ENCODE assay signal across 8 cellular contexts in the genomic region with DNA sequence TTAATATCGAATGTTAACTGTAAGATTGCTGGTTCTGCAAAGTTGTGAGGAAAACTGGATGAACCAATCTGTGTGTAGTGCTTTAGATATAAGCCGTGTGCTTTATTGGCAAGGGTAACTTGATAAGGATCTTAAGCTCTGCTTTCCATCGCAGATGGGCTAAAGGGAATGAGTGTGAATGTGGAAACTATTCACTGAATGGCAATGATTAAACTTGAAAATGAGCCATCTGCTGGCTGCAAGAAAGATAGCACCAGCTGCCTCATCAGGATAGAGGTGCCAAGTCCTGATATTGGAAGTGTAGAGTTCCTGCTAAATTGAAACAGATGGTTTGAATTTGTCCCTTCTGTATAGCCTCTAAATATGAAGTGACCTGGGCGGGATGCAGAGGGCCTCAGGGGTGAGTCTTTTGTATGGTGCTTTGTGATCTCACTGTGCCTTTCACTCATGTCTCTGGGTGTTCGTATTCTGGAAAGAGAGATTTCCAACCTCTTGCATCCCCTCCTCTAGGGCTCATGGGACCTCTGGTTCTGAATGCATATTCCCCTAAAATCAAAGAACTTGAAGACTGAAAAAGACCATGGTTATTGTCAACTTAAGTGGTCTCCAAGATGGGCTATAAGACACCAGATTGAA. TPM values are rescaled to one million over a fixed set of nuclear protein-coding genes. Genes with fewer than 3 reads are reported as not detected.
DNase-seq lines count a peak whose midpoint lies in the region; ATAC-seq and TF ChIP-seq lines count a peak whose summit lies in the region.

No MANE protein-coding gene starts in this region.

- TF ChIP-seq CTCF in natural killer cell (IDR thresholded peaks at IDR 0.05) (peak; percentile 41), neural crest cell (conservative IDR thresholded peaks at IDR 0.05) (peak; percentile 68)

- peaks cover 22% of the 10 kb centered on the region for H3K36me3 Mint-ChIP-seq in natural killer cell
- H3K36me3 Mint-ChIP-seq in natural killer cell treated with Interleukin-12 subunit alpha and Interleukin-12 subunit beta and Interleukin-15 and Interleukin-18, amount 100 ng/mL, for 72 hours, result peaks cover 26% of the 10 kb centered on the region
- H3K36me3 Mint-ChIP-seq in neural crest cell (ENCODE audit: low read depth), result no peaks in the 10 kb centered on the region

- intact Hi-C loops in natural killer cell (cut with micrococcal nuclease), result loop anchor here (1.0 kb wide), 1 partner anchor 111 kb away; no protein-coding TSS in a partner anchor

- no peak for DNase-seq in natural killer cell
- no peak for DNase-seq in natural killer cell treated with Interleukin-12 subunit alpha and Interleukin-12 subunit beta and Interleukin-15 and Interleukin-18, amount 100 ng/mL, for 72 hours (ENCODE audit: low spot score)
- DNase-seq in NCI-H69 (lab: John Stamatoyannopoulos, UW), result peak; percentile 41
- peak; percentile 5 to 24 for DNase-seq in dermis microvascular lymphatic vessel endothelial cell (ENCODE audit: low read depth in 2 of 2)
- no peak for DNase-seq in neural crest cell (ENCODE audit: low read depth, low spot score)
- no peak for DNase-seq in NCI-H1436 treated with DMSO at 0.1 percent for 48 hours (lab: John Stamatoyannopoulos, UW)

- H3K4me3 Mint-ChIP-seq in natural killer cell, result peak overlapping the region; percentile 13
- H3K4me3 Mint-ChIP-seq in natural killer cell treated with Interleukin-12 subunit alpha and Interleukin-12 subunit beta and Interleukin-15 and Interleukin-18, amount 100 ng/mL, for 72 hours, result no peak overlapping the region
- no peak overlapping the region for H3K4me3 Mint-ChIP-seq in neural crest cell

- H3K27ac Mint-ChIP-seq in natural killer cell (peak overlapping the region; percentile 63 to 65), neural crest cell (ENCODE audit: unreplicated experiment) (no peak overlapping the region)
- peak overlapping the region in 1 of 2 donors; percentile 27 for H3K27ac Mint-ChIP-seq in natural killer cell treated with Interleukin-12 subunit alpha and Interleukin-12 subunit beta and Interleukin-15 and Interleukin-18, amount 100 ng/mL, for 72 hours

- H3K4me1 Mint-ChIP-seq in natural killer cell (peaks cover 77 to 81% of the 10 kb centered on the region in 2 donors), neural crest cell (no peaks in the 10 kb centered on the region)
- H3K4me1 Mint-ChIP-seq in natural killer cell treated with Interleukin-12 subunit alpha and Interleukin-12 subunit beta and Interleukin-15 and Interleukin-18, amount 100 ng/mL, for 72 hours (ENCODE audit: low read depth in 2 of 2), result peaks cover 49 to 54% of the 10 kb centered on the region in 2 donors

- ATAC-seq in natural killer cell (peak in 2 of 3 donors; percentile 40 to 65), GM18873 (IDR thresholded peaks at IDR 0.05; ENCODE audit: low FRiP score, unreplicated experiment) (no peak), GM19455 (IDR thresholded peaks at IDR 0.05; ENCODE audit: unreplicated experiment) (no peak)
- no peak for ATAC-seq in natural killer cell treated with Interleukin-12 subunit alpha and Interleukin-12 subunit beta and Interleukin-15 and Interleukin-18, amount 100 ng/mL, for 72 hours

- H3K9me3 Mint-ChIP-seq in natural killer cell, result no peaks in the 10 kb centered on the region
- no peaks in the 10 kb centered on the region for H3K9me3 Mint-ChIP-seq in natural killer cell treated with Interleukin-12 subunit alpha and Interleukin-12 subunit beta and Interleukin-15 and Interleukin-18, amount 100 ng/mL, for 72 hours
- H3K9me3 Mint-ChIP-seq in neural crest cell, result no peaks in the 10 kb centered on the region

- H3K27me3 Mint-ChIP-seq in natural killer cell (ENCODE audit: low read depth in 2 of 2) (no peaks in the 10 kb centered on the region), neural crest cell (ENCODE audit: low read depth) (peaks cover 6% of the 10 kb centered on the region)
- no peaks in the 10 kb centered on the region for H3K27me3 Mint-ChIP-seq in natural killer cell treated with Interleukin-12 subunit alpha and Interleukin-12 subunit beta and Interleukin-15 and Interleukin-18, amount 100 ng/mL, for 72 hours

RNA-seq across cellular contexts. Expression of gene FCRL3, which starts 9.2 kb away (rescaled TPM):
- total RNA-seq in natural killer cell, result 100 to 1,000 TPM in 1 of 3 donors, 10 to 100 TPM in 2; 69.8 to 117 (median 83.8) TPM
- total RNA-seq in natural killer cell treated with Interleukin-12 subunit alpha and Interleukin-12 subunit beta and Interleukin-15 and Interleukin-18, amount 100 ng/mL, for 72 hours, result 10 to 100 TPM; 22.3 to 33.7 TPM
- not detected in 2 replicates for total RNA-seq in dermis microvascular lymphatic vessel endothelial cell
- not detected in 2 replicates for total RNA-seq in neural crest cell

Comparison
In these comparisons a context has a peak if more than half of its experiments do, and no peak if none do; other contexts are left out.
1. ATAC-seq: peak in natural killer cell (2 of 3); none in natural killer cell treated with Interleukin-12 subunit alpha and Interleukin-12 subunit beta and Interleukin-15 and Interleukin-18, amount 100 ng/mL, for 72 hours (0 of 2), GM18873 (single experiment) and GM19455 (single experiment).
2. DNase-seq: peak in NCI-H69 (single experiment) and dermis microvascular lymphatic vessel endothelial cell (2 of 2); none in natural killer cell (single experiment), natural killer cell treated with Interleukin-12 subunit alpha and Interleukin-12 subunit beta and Interleukin-15 and Interleukin-18, amount 100 ng/mL, for 72 hours (single experiment), neural crest cell (single experiment) and NCI-H1436 treated with DMSO at 0.1 percent for 48 hours (single experiment).
3. RNA of gene FCRL3, which starts 9.2 kb away (total RNA-seq): 69.8 to 117 TPM in natural killer cell and 22.3 to 33.7 TPM in natural killer cell treated with Interleukin-12 subunit alpha and Interleukin-12 subunit beta and Interleukin-15 and Interleukin-18, amount 100 ng/mL, for 72 hours; not detected in dermis microvascular lymphatic vessel endothelial cell and not detected in neural crest cell; every median in the first group is over 10 times any median in the second.